Comparison of ENCODE assay signal across 19 cellular contexts in the genomic region with DNA sequence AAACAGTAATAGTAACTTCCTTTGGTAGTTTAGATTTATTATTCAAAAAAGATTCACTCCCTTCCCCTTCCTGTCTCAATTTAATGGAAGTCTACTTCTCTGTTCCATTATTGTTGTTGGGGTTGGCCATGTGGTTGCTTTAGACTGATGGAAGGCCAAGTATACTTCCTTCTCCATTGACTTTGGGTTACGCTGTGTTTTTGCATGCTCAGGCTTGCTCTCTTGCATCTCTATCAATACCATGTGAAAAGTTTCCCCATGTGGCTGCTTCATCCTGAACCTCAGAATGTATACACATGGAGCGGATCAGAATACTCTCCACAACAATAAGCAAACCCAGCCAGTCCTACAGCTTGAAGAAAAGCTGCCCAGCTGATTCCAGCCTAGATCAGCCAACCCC. TPM values are rescaled to one million over a fixed set of nuclear protein-coding genes. Genes with fewer than 3 reads are reported as not detected.
DNase-seq lines count a peak whose midpoint lies in the region; FAIRE-seq and TF ChIP-seq lines count a peak whose summit lies in the region.
"Had no signal": no experiment of that assay in that cellular context is flagged by ENCODE, and none has a peak within 500 bp of the region (broad histone marks: within the 10 kb centered on the region; RNA-seq: fewer than 3 reads in every experiment).

No MANE protein-coding gene starts in this region.

- no peak overlapping the region for H3K27ac Mint-ChIP-seq in activated T-helper 2 cell treated with anti-CD3 and anti-CD28 coated beads, Interferon-gamma antibody, Interleukin-2, Interleukin-4, amounts not matched to agents 10 μg/mL and 5 μg/mL and 100 μg/mL, durations not matched to agents 14 hours and 24 hours and 36 hours
- H3K27ac Mint-ChIP-seq in osteocyte (ENCODE audit: unreplicated experiment): no peak overlapping the region
- H3K27ac Mint-ChIP-seq: CD14-positive monocyte; CD4-positive, alpha-beta memory T cell had no signal

- H4K8ac ChIP-seq in H1 (ENCODE audit: extremely low read depth, insufficient read depth, low read length): no peak overlapping the region

- H3K18ac ChIP-seq in H1 (ENCODE audit: extremely low read depth, low read length): 0 out of 2 replicates have a peak overlapping the region, but pooled peaks have one; percentile 13

- dilution Hi-C loops in keratinocyte (cut with MboI; ENCODE audit: extremely low pct_ligation_motif_present, low sequenced_read_pairs): no loop called here

- H3K9ac ChIP-seq in Loucy (ENCODE audit: low read depth, low read length, poor library complexity, severe bottlenecking) (no peak overlapping the region), H1 (replicated peaks in 1 of 4; ENCODE audit: extremely low read depth in 1 of 4, low read depth in 3 of 4, low read length in 3 of 4) (no peak overlapping the region), keratinocyte (ENCODE audit: control insufficient read depth, extremely low read depth, insufficient read depth, low read length) (no peak overlapping the region)
- H3K9ac ChIP-seq: BLaER1 had no signal

- no peak overlapping the region for H2BK12ac ChIP-seq in H1 (ENCODE audit: low read depth, low read length)

- POLR2A ChIA-PET in H1 (lab: Charles Lee; ENCODE audit: partially characterized antibody): no interaction called here

- H2BK5ac ChIP-seq in H1 (ENCODE audit: low read depth, low read length): no peak overlapping the region

- no peak overlapping the region for H3K56ac ChIP-seq in H1 (replicated peaks; ENCODE audit: insufficient read length, low read depth, low read length)

- H3K9me1 ChIP-seq in keratinocyte (ENCODE audit: control insufficient read depth, extremely low read depth, insufficient read depth, low read length): no peaks in the 10 kb centered on the region

- no peak overlapping the region for H2BK15ac ChIP-seq in H1 (ENCODE audit: low read length)

- H2AK5ac ChIP-seq in H1 (ENCODE audit: low read depth, low read length): no peak overlapping the region

- CTCF ChIA-PET in H1 (lab: Charles Lee; ENCODE audit: partially characterized antibody): no interaction called here

- H3K36me3 Mint-ChIP-seq in activated T-helper 2 cell treated with anti-CD3 and anti-CD28 coated beads, Interferon-gamma antibody, Interleukin-2, Interleukin-4, amounts not matched to agents 10 μg/mL and 5 μg/mL and 100 μg/mL, durations not matched to agents 14 hours and 24 hours and 36 hours (ENCODE audit: low read depth): no peaks in the 10 kb centered on the region
- H3K36me3 Mint-ChIP-seq in osteocyte (ENCODE audit: unreplicated experiment): no peaks in the 10 kb centered on the region
- H3K36me3 Mint-ChIP-seq: CD14-positive monocyte; CD4-positive, alpha-beta memory T cell had no signal

- no peak overlapping the region for H2BK20ac ChIP-seq in H1 (ENCODE audit: low read length)

- no peak for DNase-seq in GM18507 (ENCODE audit: extremely low spot score, insufficient read length, low read depth)
- DNase-seq in H1 (ENCODE audit: low read depth in 1 of 2, low spot score in 2 of 2): no peak
- DNase-seq in keratinocyte (ENCODE audit: low read depth, low spot score): no peak
- no peak for DNase-seq in activated T-helper 2 cell treated with anti-CD3 and anti-CD28 coated beads, Interferon-gamma antibody, Interleukin-2, Interleukin-4, amounts not matched to agents 10 μg/mL and 5 μg/mL and 100 μg/mL, durations not matched to agents 14 hours and 24 hours and 36 hours (ENCODE audit: low spot score)
- DNase-seq in T-helper 9 cell: no peak
- no peak for DNase-seq in osteocyte (ENCODE audit: extremely low spot score, unreplicated experiment)
- DNase-seq: 8988T; CD4-positive, alpha-beta memory T cell; DMS153; DMS79; GF-D8 had no signal

- no peaks in the 10 kb centered on the region for H3K9me3 Mint-ChIP-seq in activated T-helper 2 cell treated with anti-CD3 and anti-CD28 coated beads, Interferon-gamma antibody, Interleukin-2, Interleukin-4, amounts not matched to agents 10 μg/mL and 5 μg/mL and 100 μg/mL, durations not matched to agents 14 hours and 24 hours and 36 hours
- no peaks in the 10 kb centered on the region for H3K9me3 Mint-ChIP-seq in osteocyte (ENCODE audit: unreplicated experiment)

- H3K4me1 Mint-ChIP-seq in activated T-helper 2 cell treated with anti-CD3 and anti-CD28 coated beads, Interferon-gamma antibody, Interleukin-2, Interleukin-4, amounts not matched to agents 10 μg/mL and 5 μg/mL and 100 μg/mL, durations not matched to agents 14 hours and 24 hours and 36 hours (ENCODE audit: low read depth): no peaks in the 10 kb centered on the region
- no peaks in the 10 kb centered on the region for H3K4me1 Mint-ChIP-seq in osteocyte (ENCODE audit: unreplicated experiment)
- H3K4me1 Mint-ChIP-seq: CD14-positive monocyte; CD4-positive, alpha-beta memory T cell had no signal

- TF ChIP-seq EP300 in H1 (IDR thresholded peaks at IDR 0.05; ENCODE audit: borderline replicate concordance in 1 of 2, low read depth in 2 of 2, low read length in 2 of 2): no peak

- H3K4me2 ChIP-seq in Loucy (ENCODE audit: low read depth, low read length, poor library complexity, severe bottlenecking): no peak overlapping the region
- H3K4me2 ChIP-seq in H1 (ENCODE audit: insufficient read depth in 1 of 2, low read depth in 2 of 2, low read length in 2 of 2): no peak overlapping the region
- no peak overlapping the region for H3K4me2 ChIP-seq in keratinocyte (ENCODE audit: control insufficient read depth, extremely low read depth, insufficient read depth, low read depth, low read length)
- H3K4me2 ChIP-seq: BLaER1 had no signal

- 95% methylated on average over 2 of the region's 2 CpGs; no CpG with 5 or more reads in 1 of the 2 experiments for WGBS in H1 (ENCODE audit: extremely low coverage in 1 of 2, insufficient coverage in 1 of 2, insufficient read length in 1 of 2, insufficient replicate concordance in 2 of 2, low coverage in 1 of 2, low lambda C conversion rate in 2 of 2, missing lambda C conversion rate in 1 of 2), 2 experiments

- no peak for TF ChIP-seq RAD21 in H1 (IDR thresholded peaks at IDR 0.05 in 1 of 2, conservative IDR thresholded peaks at IDR 0.05 in 1 of 2; ENCODE audit: low read depth in 2 of 2, low read length in 2 of 2)

- H4K91ac ChIP-seq in H1 (replicated peaks; ENCODE audit: insufficient read length, low read length): no peak overlapping the region

- TF ChIP-seq POLR2A in H1 (IDR thresholded peaks at IDR 0.05; ENCODE audit: control extremely low read depth in 1 of 2, low read depth in 2 of 2, low read length in 2 of 2): no peak

- no peak overlapping the region for H3K23ac ChIP-seq in H1 (ENCODE audit: insufficient read length)

- peaks cover 20% of the 10 kb centered on the region for H3K27me3 Mint-ChIP-seq in activated T-helper 2 cell treated with anti-CD3 and anti-CD28 coated beads, Interferon-gamma antibody, Interleukin-2, Interleukin-4, amounts not matched to agents 10 μg/mL and 5 μg/mL and 100 μg/mL, durations not matched to agents 14 hours and 24 hours and 36 hours (ENCODE audit: low read depth)
- H3K27me3 Mint-ChIP-seq in osteocyte (ENCODE audit: unreplicated experiment): no peaks in the 10 kb centered on the region

- no peaks in the 10 kb centered on the region for H3F3A ChIP-seq in Loucy (ENCODE audit: low read depth)

- H3K79me1 ChIP-seq in H1 (ENCODE audit: low read depth, low read length): no peaks in the 10 kb centered on the region

- H3K4ac ChIP-seq in H1 (replicated peaks; ENCODE audit: insufficient read length, low read depth, low read length): no peak overlapping the region

- FAIRE-seq in GM18507 (lab: Jason Lieb, UNC): peak; percentile 15
- FAIRE-seq in H1 (lab: Jason Lieb, UNC): no peak
- FAIRE-seq in keratinocyte (lab: Jason Lieb, UNC): no peak

- no peak overlapping the region for H3K14ac ChIP-seq in H1 (ENCODE audit: insufficient read length)

- H3K36me3 ChIP-seq in Loucy (ENCODE audit: insufficient read depth, low read length) (no peaks in the 10 kb centered on the region), H1 (ENCODE audit: control insufficient read depth in 2 of 4, insufficient read depth in 4 of 4, low read length in 3 of 4) (no peaks in the 10 kb centered on the region), keratinocyte (ENCODE audit: control insufficient read depth in 2 of 2, extremely low read depth in 1 of 2, insufficient read depth in 2 of 2, low read length in 2 of 2) (no peaks in the 10 kb centered on the region)
- H3K36me3 ChIP-seq: BLaER1, HAP-1 had no signal

- H3K79me2 ChIP-seq in Loucy (ENCODE audit: insufficient read depth, low read length) (no peaks in the 10 kb centered on the region), H1 (ENCODE audit: control insufficient read depth in 1 of 2, insufficient read depth in 2 of 2, low read length in 2 of 2) (no peaks in the 10 kb centered on the region), keratinocyte (ENCODE audit: control insufficient read depth, insufficient read depth, low read length) (no peaks in the 10 kb centered on the region)

- H3K4me1 ChIP-seq in Loucy (ENCODE audit: insufficient read depth, low read length, poor library complexity, severe bottlenecking) (no peaks in the 10 kb centered on the region), H1 (replicated peaks in 1 of 4; ENCODE audit: control insufficient read depth in 3 of 4, insufficient read depth in 4 of 4, low read length in 3 of 4) (no peaks in the 10 kb centered on the region), keratinocyte (ENCODE audit: control insufficient read depth, extremely low read depth, insufficient read depth, low read length) (peaks cover 4% of the 10 kb centered on the region)
- H3K4me1 ChIP-seq: BLaER1 had no signal

- H3K27ac ChIP-seq in H1 (ENCODE audit: low read depth, low read length): no peak overlapping the region
- no peak overlapping the region for H3K27ac ChIP-seq in keratinocyte (ENCODE audit: control insufficient read depth, insufficient read depth, low read length)
- H3K27ac ChIP-seq: BLaER1 had no signal

- H3K23me2 ChIP-seq in H1 (ENCODE audit: low read depth, low read length): no peaks in the 10 kb centered on the region; the same call in 1 of the 2 replicates

- no peak for TF ChIP-seq CTCF in Loucy (conservative IDR thresholded peaks at IDR 0.05; ENCODE audit: low read length)
- no peak for TF ChIP-seq CTCF in H1 (IDR thresholded peaks at IDR 0.05; ENCODE audit: control extremely low read depth in 1 of 3, insufficient read depth in 1 of 3, low read depth in 1 of 3, low read length in 3 of 3)
- TF ChIP-seq CTCF in keratinocyte (optimal IDR thresholded peaks at IDR 0.05 in 1 of 3, IDR thresholded peaks at IDR 0.05 in 1 of 3, conservative IDR thresholded peaks at IDR 0.05 in 1 of 3; ENCODE audit: extremely low read depth in 1 of 3, insufficient read depth in 2 of 3, low read length in 3 of 3): no peak
- no peak for TF ChIP-seq CTCF in osteocyte (IDR thresholded peaks at IDR 0.05)

- intact Hi-C loops in activated T-helper 2 cell treated with anti-CD3 and anti-CD28 coated beads, Interferon-gamma antibody, Interleukin-2, Interleukin-4, amounts not matched to agents 10 μg/mL and 5 μg/mL and 100 μg/mL, durations not matched to agents 14 hours and 24 hours and 36 hours (cut with micrococcal nuclease): no loop called here

- H2BK120ac ChIP-seq in H1 (replicated peaks; ENCODE audit: low read depth, low read length): no peak overlapping the region

- H3K27me3 ChIP-seq in Loucy (ENCODE audit: insufficient read depth, low read length, poor library complexity, severe bottlenecking) (no peaks in the 10 kb centered on the region), H1 (replicated peaks in 1 of 4; ENCODE audit: control insufficient read depth in 3 of 4, extremely low read depth in 1 of 4, insufficient read depth in 3 of 4, low read length in 3 of 4) (no peaks in the 10 kb centered on the region), keratinocyte (ENCODE audit: control insufficient read depth, extremely low read depth, insufficient read depth, low read length) (no peaks in the 10 kb centered on the region)
- H3K27me3 ChIP-seq: BLaER1 had no signal

- no peak overlapping the region for H3K4me3 Mint-ChIP-seq in activated T-helper 2 cell treated with anti-CD3 and anti-CD28 coated beads, Interferon-gamma antibody, Interleukin-2, Interleukin-4, amounts not matched to agents 10 μg/mL and 5 μg/mL and 100 μg/mL, durations not matched to agents 14 hours and 24 hours and 36 hours (ENCODE audit: low read depth)
- no peak overlapping the region for H3K4me3 Mint-ChIP-seq in osteocyte (ENCODE audit: unreplicated experiment)
- H3K4me3 Mint-ChIP-seq: CD14-positive monocyte; CD4-positive, alpha-beta memory T cell had no signal

- no peaks in the 10 kb centered on the region for H3K9me2 ChIP-seq in Loucy (replicated peaks; ENCODE audit: low read depth, low read length)

- H3K9me3 ChIP-seq in Loucy (ENCODE audit: insufficient read depth, low read depth, low read length) (no peaks in the 10 kb centered on the region), H1 (ENCODE audit: insufficient read depth in 2 of 2, low read depth in 1 of 2, low read length in 1 of 2) (no peaks in the 10 kb centered on the region; a peak in 1 of 4 replicates), keratinocyte (ENCODE audit: control insufficient read depth, low read depth, low read length) (no peaks in the 10 kb centered on the region)
- H3K9me3 ChIP-seq: BLaER1, HAP-1 had no signal

- no peak overlapping the region for H3K4me3 ChIP-seq in Loucy (ENCODE audit: low read length, poor library complexity, severe bottlenecking)
- no peak overlapping the region for H3K4me3 ChIP-seq in H1 (ENCODE audit: extremely low read depth in 1 of 4, insufficient read depth in 2 of 4, low read depth in 3 of 4, low read length in 4 of 4)
- H3K4me3 ChIP-seq in keratinocyte (ENCODE audit: control insufficient read depth in 2 of 3, extremely low read depth in 1 of 3, insufficient read depth in 2 of 3, low read depth in 1 of 3, low read length in 3 of 3): no peak overlapping the region
- H3K4me3 ChIP-seq: BLaER1, HAP-1 had no signal

- H4K20me1 ChIP-seq in Loucy (ENCODE audit: insufficient read depth, low read length, poor library complexity, severe bottlenecking) (no peaks in the 10 kb centered on the region), H1 (replicated peaks in 1 of 2; ENCODE audit: control insufficient read depth in 1 of 2, insufficient read depth in 2 of 2, low read length in 2 of 2) (no peaks in the 10 kb centered on the region), keratinocyte (ENCODE audit: control insufficient read depth, extremely low read depth, insufficient read depth, low read length) (no peaks in the 10 kb centered on the region)
- H4K20me1 ChIP-seq: BLaER1 had no signal

- H2AFZ ChIP-seq in Loucy (ENCODE audit: low read length) (peak overlapping the region; percentile 46; the same call in 1 of the 2 replicates), H1 (ENCODE audit: low read length) (no peak overlapping the region), keratinocyte (ENCODE audit: control insufficient read depth, low read length) (peak overlapping the region; percentile 60)

- no peak overlapping the region for H4K5ac ChIP-seq in H1 (ENCODE audit: insufficient read length, low read depth, low read length)

RNA-seq across cellular contexts. Expression of a gene that starts 20.3 kb away (rescaled TPM):
- total RNA-seq in H1 (2021; fragmentation: NEBNext Ultra II Directional; extraction: Animal tissue kit (Norgen Biotek cat#: 25700)): 0.37 and 0.86 TPM in 2 replicates
- polyA plus RNA-seq in H1 (2011; rRNA removed) (0.03 and 0.06 TPM in 2 replicates), keratinocyte (0.03 to 0.30 TPM in 2 of 3 replicates, not detected in the other)
- 0.16 TPM for polyA plus RNA-seq in H1 (2011; cell fraction: cytosol; rRNA removed)
- 0.06 TPM for polyA plus RNA-seq in H1 (2011; cell fraction: nucleus; rRNA removed)
- 0.25 to 0.87 TPM (median 0.47 TPM) in 4 replicates for polyA plus RNA-seq in H1 (2012, experiment 1 of 2)
- not detected for polyA plus RNA-seq in H1 (2012, experiment 2 of 2)
- 2.5 TPM for polyA plus RNA-seq in H1 (2013, experiment 1 of 2)
- polyA plus RNA-seq in H1 (2013, experiment 2 of 2): 1.7 TPM
- polyA minus RNA-seq in H1 (2011; rRNA and poly(A)+ RNA removed): 0.73 TPM in 1 of 2 replicates, not detected in the other
- not detected for polyA minus RNA-seq in H1 (2011; cell fraction: cytosol; rRNA and poly(A)+ RNA removed)
- 0.50 TPM for polyA minus RNA-seq in H1 (2011; cell fraction: nucleus; rRNA and poly(A)+ RNA removed)
- not detected for polyA plus RNA-seq in keratinocyte (2011; ENCODE audit: low read depth)
- not detected in 2 replicates for polyA plus RNA-seq in keratinocyte (2011; cell fraction: cytosol; rRNA removed)
- polyA plus RNA-seq in keratinocyte (2011; cell fraction: nucleus; rRNA removed): not detected in 2 replicates
- polyA plus RNA-seq in keratinocyte (2012; ENCODE audit: low replicate concordance): 0.22 TPM in 1 of 2 replicates, not detected in the other
- polyA minus RNA-seq in keratinocyte: not detected in 3 replicates
- not detected for polyA minus RNA-seq in keratinocyte (2011; cell fraction: cytosol; rRNA and poly(A)+ RNA removed)
- polyA minus RNA-seq in keratinocyte (2011; cell fraction: nucleus; rRNA and poly(A)+ RNA removed): not detected in 2 replicates
- total RNA-seq in activated T-helper 2 cell treated with anti-CD3 and anti-CD28 coated beads, Interferon-gamma antibody, Interleukin-2, Interleukin-4, amounts not matched to agents 10 μg/mL and 5 μg/mL and 100 μg/mL, durations not matched to agents 14 hours and 24 hours and 36 hours: not detected in 2 replicates
- total RNA-seq in osteocyte: 0.94 TPM in 1 of 2 replicates, not detected in the other
- total RNA-seq: CD4-positive, alpha-beta memory T cell; Daoy; H4; HT-29 had no signal
- polyA plus RNA-seq: AG04450; CD14-positive monocyte; CD4-positive, alpha-beta memory T cell had no signal

RNA-seq across cellular contexts. Expression of a gene that starts 20.3 kb away (rescaled TPM):
- 8.5 and 9.5 TPM in 2 replicates for total RNA-seq in H1 (2021; fragmentation: NEBNext Ultra II Directional; extraction: Animal tissue kit (Norgen Biotek cat#: 25700))
- polyA plus RNA-seq in H1 (2011; rRNA removed) (1.9 and 2.4 TPM in 2 replicates), keratinocyte (0.73 to 2.9 TPM (median 1.6 TPM) in 3 replicates)
- 4.2 TPM for polyA plus RNA-seq in H1 (2011; cell fraction: cytosol; rRNA removed)
- 1.7 TPM for polyA plus RNA-seq in H1 (2011; cell fraction: nucleus; rRNA removed)
- 3.9 to 7.2 TPM (median 4.3 TPM) in 4 replicates for polyA plus RNA-seq in H1 (2012, experiment 1 of 2)
- 1.1 TPM for polyA plus RNA-seq in H1 (2012, experiment 2 of 2)
- 6.0 TPM for polyA plus RNA-seq in H1 (2013, experiment 1 of 2)
- polyA plus RNA-seq in H1 (2013, experiment 2 of 2): 5.5 TPM
- 0.63 and 1.5 TPM in 2 replicates for polyA minus RNA-seq in H1 (2011; rRNA and poly(A)+ RNA removed)
- 4.0 TPM for polyA minus RNA-seq in H1 (2011; cell fraction: cytosol; rRNA and poly(A)+ RNA removed)
- 7.5 TPM for polyA minus RNA-seq in H1 (2011; cell fraction: nucleus; rRNA and poly(A)+ RNA removed)
- 1.2 TPM for polyA plus RNA-seq in keratinocyte (2011; ENCODE audit: low read depth)
- polyA plus RNA-seq in keratinocyte (2011; cell fraction: cytosol; rRNA removed): 1.0 and 1.7 TPM in 2 replicates
- 2.5 and 2.7 TPM in 2 replicates for polyA plus RNA-seq in keratinocyte (2011; cell fraction: nucleus; rRNA removed)
- 1.1 and 1.7 TPM in 2 replicates for polyA plus RNA-seq in keratinocyte (2012; ENCODE audit: low replicate concordance)
- 0.30 to 0.64 TPM in 2 of 3 replicates, not detected in the other for polyA minus RNA-seq in keratinocyte
- not detected for polyA minus RNA-seq in keratinocyte (2011; cell fraction: cytosol; rRNA and poly(A)+ RNA removed)
- polyA minus RNA-seq in keratinocyte (2011; cell fraction: nucleus; rRNA and poly(A)+ RNA removed): 1.1 and 1.4 TPM in 2 replicates
- 3.7 and 4.2 TPM in 2 replicates for total RNA-seq in activated T-helper 2 cell treated with anti-CD3 and anti-CD28 coated beads, Interferon-gamma antibody, Interleukin-2, Interleukin-4, amounts not matched to agents 10 μg/mL and 5 μg/mL and 100 μg/mL, durations not matched to agents 14 hours and 24 hours and 36 hours
- 4.8 and 5.3 TPM in 2 replicates for total RNA-seq in osteocyte

RNA-seq across cellular contexts. Expression of a gene that starts 59.7 kb away (rescaled TPM):
- total RNA-seq in H1 (2021; fragmentation: NEBNext Ultra II Directional; extraction: Animal tissue kit (Norgen Biotek cat#: 25700)): 63.8 and 67.0 TPM in 2 replicates
- polyA plus RNA-seq in H1 (2011; rRNA removed): 16.4 and 28.1 TPM in 2 replicates
- polyA plus RNA-seq in H1 (2011; cell fraction: cytosol; rRNA removed): 33.7 TPM
- polyA plus RNA-seq in H1 (2011; cell fraction: nucleus; rRNA removed): 17.4 TPM
- 52.4 to 71.1 TPM (median 59.1 TPM) in 4 replicates for polyA plus RNA-seq in H1 (2012, experiment 1 of 2)
- 4.1 TPM for polyA plus RNA-seq in H1 (2012, experiment 2 of 2)
- 41.0 TPM for polyA plus RNA-seq in H1 (2013, experiment 1 of 2)
- 39.1 TPM for polyA plus RNA-seq in H1 (2013, experiment 2 of 2)
- 97.7 and 153 TPM in 2 replicates for polyA minus RNA-seq in H1 (2011; rRNA and poly(A)+ RNA removed)
- polyA minus RNA-seq in H1 (2011; cell fraction: cytosol; rRNA and poly(A)+ RNA removed): 55.3 TPM
- 76.2 TPM for polyA minus RNA-seq in H1 (2011; cell fraction: nucleus; rRNA and poly(A)+ RNA removed)
- polyA plus RNA-seq in keratinocyte: 0.62 to 2.0 TPM (median 0.79 TPM) in 3 replicates
- 1.3 TPM for polyA plus RNA-seq in keratinocyte (2011; ENCODE audit: low read depth)
- 0.40 and 0.79 TPM in 2 replicates for polyA plus RNA-seq in keratinocyte (2011; cell fraction: cytosol; rRNA removed)
- polyA plus RNA-seq in keratinocyte (2011; cell fraction: nucleus; rRNA removed): 0.64 and 1.6 TPM in 2 replicates
- polyA plus RNA-seq in keratinocyte (2012; ENCODE audit: low replicate concordance): 1.1 and 1.5 TPM in 2 replicates
- polyA minus RNA-seq in keratinocyte: 1.1 to 5.2 TPM (median 2.4 TPM) in 3 replicates
- polyA minus RNA-seq in keratinocyte (2011; cell fraction: cytosol; rRNA and poly(A)+ RNA removed): not detected
- 0.32 and 0.47 TPM in 2 replicates for polyA minus RNA-seq in keratinocyte (2011; cell fraction: nucleus; rRNA and poly(A)+ RNA removed)
- total RNA-seq in activated T-helper 2 cell treated with anti-CD3 and anti-CD28 coated beads, Interferon-gamma antibody, Interleukin-2, Interleukin-4, amounts not matched to agents 10 μg/mL and 5 μg/mL and 100 μg/mL, durations not matched to agents 14 hours and 24 hours and 36 hours: 7.6 and 8.3 TPM in 2 replicates
- total RNA-seq in osteocyte: 7.1 and 7.9 TPM in 2 replicates
